8 cellular contexts compared by ENCODE assay signal in genomic region chr2:63861220-63861822, GRCh38. TPM values are rescaled to one million over a fixed set of nuclear protein-coding genes. Genes with fewer than 3 reads are reported as not detected.
DNase-seq lines count a peak whose midpoint lies in the region; ATAC-seq and TF ChIP-seq lines count a peak whose summit lies in the region.

No MANE protein-coding gene starts in this region.

- no peak overlapping the region for H3K4me2 ChIP-seq in SK-N-SH

- ATAC-seq in HG03520 (IDR thresholded peaks at IDR 0.05; ENCODE audit: unreplicated experiment): peak; percentile 58
- ATAC-seq in HG03565 (IDR thresholded peaks at IDR 0.05; ENCODE audit: unreplicated experiment): no peak

- peak; percentile 87 for TF ChIP-seq RAD21 in SK-N-SH (IDR thresholded peaks at IDR 0.05; ENCODE audit: low read length)

- CTCF ChIA-PET in SK-N-SH (lab: Yijun Ruan, JAX): interaction anchor here (0.6 to 6.6 kb wide), 30 partner anchors 9 to 272 kb away, joined by 3 to 71 read pairs (median 5); partner anchors contain the start of genes MDH1 and UGP2

- no peaks in the 10 kb centered on the region for H4K20me1 ChIP-seq in SK-N-SH (ENCODE audit: insufficient read depth)

- H3K79me2 ChIP-seq in SK-N-SH (ENCODE audit: insufficient read depth): peaks cover 25% of the 10 kb centered on the region; the same call in 1 of the 2 replicates

- POLR2A ChIA-PET in SK-N-SH (lab: Yijun Ruan, JAX): interaction anchor here (0.7 kb wide), 1 partner anchor 21 kb away, joined by 3 read pairs; no protein-coding TSS in a partner anchor

- no peaks in the 10 kb centered on the region for H3K27me3 ChIP-seq in SK-N-SH (ENCODE audit: insufficient read depth)

- no peak for TF ChIP-seq EP300 in SK-N-SH (IDR thresholded peaks at IDR 0.05; ENCODE audit: borderline replicate concordance in 1 of 2, low read depth in 1 of 2, low read length in 1 of 2)

- H3K9ac ChIP-seq in SK-N-SH: no peak overlapping the region

- peak; percentile 21 for DNase-seq in NCI-H748 (lab: John Stamatoyannopoulos, UW; ENCODE audit: unreplicated experiment)
- DNase-seq in NCI-H748 treated with DMSO at 0.1 percent for 48 hours (lab: John Stamatoyannopoulos, UW): no peak
- peak; percentile 47 for DNase-seq in SK-N-SH
- DNase-seq in amniotic stem cell (lab: John Stamatoyannopoulos, UW): peak; percentile 26
- DNase-seq in hepatic stellate cell (ENCODE audit: low spot score): peak; percentile 20
- peak in 3 of 4 experiments; percentile 20 to 29 (median 26) for DNase-seq in stimulated activated CD4-positive, alpha-beta T cell treated with anti-CD3 and anti-CD28 coated beads, Interleukin-1b, Interleukin-23, amount 100 ng/mL, for 24 hours (ENCODE audit: low read depth in 4 of 4, low spot score in 1 of 4)

- peak; percentile 73 for TF ChIP-seq CTCF in SK-N-SH (IDR thresholded peaks at IDR 0.05)

- H3K4me1 ChIP-seq in SK-N-SH (ENCODE audit: control insufficient read depth in 1 of 2, insufficient read depth in 2 of 2, low read depth in 1 of 2, low read length in 1 of 2): no peaks in the 10 kb centered on the region; a peak in 2 of 4 replicates

- peaks cover 53 to 77% of the 10 kb centered on the region in 2 experiments for H3K36me3 ChIP-seq in SK-N-SH (replicated peaks in 1 of 2; ENCODE audit: control insufficient read depth in 1 of 2, insufficient read depth in 2 of 2, low read length in 1 of 2)

- no peak overlapping the region for H3K4me3 ChIP-seq in SK-N-SH (ENCODE audit: low read depth in 2 of 2, low read length in 1 of 2)

- no peaks in the 10 kb centered on the region for H3K9me2 ChIP-seq in SK-N-SH

- 58% methylated on average over 6 of the region's 6 CpGs for WGBS in SK-N-SH (ENCODE audit: low lambda C conversion rate)

- no peak overlapping the region for H3K27ac ChIP-seq in SK-N-SH (ENCODE audit: low read depth in 2 of 2, low read length in 1 of 2)

- H3K9me3 ChIP-seq in SK-N-SH: no peaks in the 10 kb centered on the region

- no peak overlapping the region for H2AFZ ChIP-seq in SK-N-SH (ENCODE audit: low read depth)

- peaks cover 4% of the 10 kb centered on the region for H3F3A ChIP-seq in SK-N-SH (replicated peaks; ENCODE audit: insufficient read depth)

TF ChIP-seq in SK-N-SH, 30 proteins besides CTCF, POLR2A, EP300 and RAD21:
- TF ChIP-seq USF2 (IDR thresholded peaks at IDR 0.05; ENCODE audit: borderline replicate concordance, low read depth, low read length) (no peak), JUND (IDR thresholded peaks at IDR 0.05) (no peak), SMC3 (IDR thresholded peaks at IDR 0.05; ENCODE audit: low read depth, low read length) (peak; percentile 76), MAX (IDR thresholded peaks at IDR 0.05; ENCODE audit: low read depth) (peak; percentile 65)

RNA-seq across cellular contexts. Expression of gene UGP2, which starts 19.6 kb away (rescaled TPM):
- polyA plus RNA-seq in SK-N-SH (2012; rRNA removed): 30.1 and 39.1 TPM in 2 replicates
- polyA plus RNA-seq in SK-N-SH (2012; cell fraction: cytosol; rRNA removed): 55.9 and 74.5 TPM in 2 replicates
- 10.6 and 24.6 TPM in 2 replicates for polyA plus RNA-seq in SK-N-SH (2012; cell fraction: nucleus; rRNA removed)
